ENCODE assay signal across 8 cellular contexts in the genomic region with DNA sequence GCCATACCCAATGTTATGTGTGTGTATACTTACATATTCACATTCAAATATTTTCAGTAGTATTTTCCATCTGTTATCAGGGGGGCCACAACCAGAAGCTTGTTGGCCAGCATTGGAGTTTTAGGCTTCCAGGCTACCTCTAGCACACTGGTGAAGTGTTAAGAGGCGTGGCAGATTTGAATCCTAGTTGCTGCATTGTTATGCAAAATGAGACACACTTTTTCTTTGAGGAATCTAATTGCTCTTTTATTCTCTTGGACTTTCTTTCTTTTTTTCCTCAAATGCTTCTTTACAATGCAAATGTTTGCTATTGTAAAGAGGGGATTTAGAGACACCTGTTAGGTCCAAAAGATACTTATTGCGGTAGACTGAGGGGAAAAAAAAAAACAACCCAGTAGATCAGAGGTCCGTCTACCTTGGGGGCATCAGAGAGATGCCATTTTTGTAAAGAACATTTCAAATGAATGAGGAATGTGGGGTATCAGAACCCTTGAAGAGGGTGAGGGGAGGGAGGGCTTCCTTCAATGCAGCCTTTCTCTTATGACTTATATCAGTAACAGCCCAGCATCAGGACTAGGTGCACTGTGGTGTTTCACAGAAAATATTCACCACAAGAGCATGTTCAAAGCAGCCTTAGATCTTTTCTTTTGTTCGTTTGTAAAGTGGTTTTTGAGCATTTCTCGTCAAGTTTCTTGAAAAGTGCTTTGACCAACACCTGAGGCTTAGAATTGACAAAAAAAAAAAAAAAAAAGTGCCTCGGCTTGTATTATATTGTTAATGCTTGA. TPM values are rescaled to one million over a fixed set of nuclear protein-coding genes. Genes with fewer than 3 reads are reported as not detected.
DNase-seq lines count a peak whose midpoint lies in the region; ATAC-seq and TF ChIP-seq lines count a peak whose summit lies in the region.

No MANE protein-coding gene starts in this region.

- peak overlapping the region; percentile 96 to 97 for H3K27ac Mint-ChIP-seq in natural killer cell treated with Interleukin-12 subunit alpha and Interleukin-12 subunit beta and Interleukin-15 and Interleukin-18, amount 100 ng/mL, for 72 hours

- H3K9ac ChIP-seq in BLaER1, result peak overlapping the region; percentile 95; the same call in 1 of the 2 replicates

- DNase-seq in NB4 (ENCODE audit: low read depth) (no peak), cerebellar cortex (ENCODE audit: low spot score) (peak; percentile 23), mucosa of gallbladder (ENCODE audit: low spot score) (no peak)
- DNase-seq in natural killer cell treated with Interleukin-12 subunit alpha and Interleukin-12 subunit beta and Interleukin-15 and Interleukin-18, amount 100 ng/mL, for 72 hours (ENCODE audit: low spot score), result no peak

- no peak overlapping the region for H3K27ac ChIP-seq in BLaER1

- H3K4me1 ChIP-seq in BLaER1, result peaks cover 57% of the 10 kb centered on the region

- H3K4me1 Mint-ChIP-seq in natural killer cell treated with Interleukin-12 subunit alpha and Interleukin-12 subunit beta and Interleukin-15 and Interleukin-18, amount 100 ng/mL, for 72 hours (ENCODE audit: low read depth in 2 of 2), result peaks cover 51 to 55% of the 10 kb centered on the region in 2 donors

- TF ChIP-seq POLR2A in NB4 (IDR thresholded peaks at IDR 0.05; ENCODE audit: extremely low read depth, insufficient read length), result no peak

- no peaks in the 10 kb centered on the region for H3K9me3 Mint-ChIP-seq in natural killer cell treated with Interleukin-12 subunit alpha and Interleukin-12 subunit beta and Interleukin-15 and Interleukin-18, amount 100 ng/mL, for 72 hours

- peak overlapping the region; percentile 98 for H3K4me3 ChIP-seq in BLaER1
- H3K4me3 ChIP-seq in NB4 (ENCODE audit: low read depth, low read length), result peak overlapping the region; percentile 64

- no peaks in the 10 kb centered on the region for H3K36me3 Mint-ChIP-seq in natural killer cell treated with Interleukin-12 subunit alpha and Interleukin-12 subunit beta and Interleukin-15 and Interleukin-18, amount 100 ng/mL, for 72 hours

- peak overlapping the region; percentile 96 for H3K4me2 ChIP-seq in BLaER1

- no peaks in the 10 kb centered on the region for H3K36me3 ChIP-seq in BLaER1

- TF ChIP-seq CTCF in NB4 (IDR thresholded peaks at IDR 0.05; ENCODE audit: low read depth, low read length), result no peak

- no peaks in the 10 kb centered on the region for H3K9me3 ChIP-seq in BLaER1

- peaks cover 64% of the 10 kb centered on the region for H4K20me1 ChIP-seq in BLaER1

- no peak for ATAC-seq in natural killer cell treated with Interleukin-12 subunit alpha and Interleukin-12 subunit beta and Interleukin-15 and Interleukin-18, amount 100 ng/mL, for 72 hours
- ATAC-seq in HG02571 (IDR thresholded peaks at IDR 0.05; ENCODE audit: unreplicated experiment) (no peak), GM19455 (IDR thresholded peaks at IDR 0.05; ENCODE audit: unreplicated experiment) (no peak), HG03354 (IDR thresholded peaks at IDR 0.05; ENCODE audit: poor library complexity, severe bottlenecking, unreplicated experiment) (no peak)

- H3K27me3 ChIP-seq in BLaER1, result no peaks in the 10 kb centered on the region

- no peaks in the 10 kb centered on the region for H3K27me3 Mint-ChIP-seq in natural killer cell treated with Interleukin-12 subunit alpha and Interleukin-12 subunit beta and Interleukin-15 and Interleukin-18, amount 100 ng/mL, for 72 hours

- H3K4me3 Mint-ChIP-seq in natural killer cell treated with Interleukin-12 subunit alpha and Interleukin-12 subunit beta and Interleukin-15 and Interleukin-18, amount 100 ng/mL, for 72 hours, result peak overlapping the region; percentile 99

RNA-seq across cellular contexts. Expression of a gene that starts 3.8 kb away (rescaled TPM):
- 100 to 1,000 TPM; 124 to 174 TPM for total RNA-seq in natural killer cell treated with Interleukin-12 subunit alpha and Interleukin-12 subunit beta and Interleukin-15 and Interleukin-18, amount 100 ng/mL, for 72 hours
- 184 TPM for total RNA-seq in mucosa of gallbladder
